In the genomic region with DNA sequence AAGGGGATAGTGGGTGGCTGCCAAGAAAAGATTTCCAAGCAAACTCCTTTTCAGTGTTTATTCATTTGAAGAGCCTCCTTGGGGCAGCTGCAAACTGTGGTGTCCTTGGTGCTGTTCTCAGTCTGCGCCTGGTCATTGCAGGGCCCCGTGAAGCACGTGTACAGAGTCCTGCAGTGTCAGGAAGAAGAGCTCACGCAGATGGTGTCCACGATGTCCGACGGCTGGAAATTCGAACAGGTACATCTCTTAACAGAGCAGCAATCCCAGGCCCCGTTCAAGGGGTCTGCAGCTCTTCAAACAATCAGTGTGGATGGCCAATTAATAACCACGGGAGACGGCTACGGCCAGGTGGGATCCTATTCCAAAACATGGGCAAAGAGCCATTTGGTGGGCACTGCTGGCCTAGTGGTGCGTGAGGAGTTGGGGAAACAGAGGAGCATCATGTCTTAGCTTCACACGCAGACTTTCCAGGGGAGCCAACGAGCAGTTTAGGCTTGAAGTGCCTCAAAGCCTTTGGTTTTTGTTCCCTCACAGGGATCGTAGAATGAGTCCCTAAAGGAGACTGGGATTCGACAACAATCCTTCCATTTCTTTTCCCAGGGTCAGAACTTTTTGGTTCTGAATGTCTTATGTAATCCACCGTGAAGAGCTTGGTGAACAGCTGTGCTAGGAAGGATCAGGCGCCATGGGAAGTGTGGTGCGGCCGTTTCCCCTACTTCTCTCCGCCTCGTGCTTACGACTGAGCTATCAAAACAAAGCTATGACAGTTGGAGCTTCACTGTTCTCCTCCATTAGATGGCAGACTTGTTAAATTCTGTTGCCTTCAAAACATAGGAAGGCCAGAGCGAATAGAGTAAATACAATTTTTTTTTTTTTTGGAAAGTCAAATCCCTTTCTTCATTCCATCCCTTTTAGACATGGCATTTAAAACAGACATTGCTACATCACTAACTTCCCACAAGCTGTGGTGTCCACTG, we compare ENCODE assay signal across 9 cellular contexts. TPM values are rescaled to one million over a fixed set of nuclear protein-coding genes. Genes with fewer than 3 reads are reported as not detected.
DNase-seq lines count a peak whose midpoint lies in the region; ATAC-seq, FAIRE-seq and TF ChIP-seq lines count a peak whose summit lies in the region.
"Had no signal": no experiment of that assay in that cellular context is flagged by ENCODE, and none has a peak within 500 bp of the region (broad histone marks: within the 10 kb centered on the region; RNA-seq: fewer than 3 reads in every experiment).

No MANE protein-coding gene starts in this region.

- TF ChIP-seq EP300 in HepG2 (IDR thresholded peaks at IDR 0.05; ENCODE audit: low read depth in 2 of 2, low read length in 2 of 2) (no peak), HepG2 (CRISPR knock-in tag; IDR thresholded peaks at IDR 0.05; ENCODE audit: borderline replicate concordance) (no peak)

- H3K9me3 ChIP-seq in HepG2 (ENCODE audit: low read length) (no peaks in the 10 kb centered on the region), upper lobe of right lung (no peaks in the 10 kb centered on the region), Karpas-422 (ENCODE audit: low read length) (no peaks in the 10 kb centered on the region)

- 89% methylated on average over 25 of the region's 25 CpGs for WGBS in HepG2 (ENCODE audit: low lambda C conversion rate)

- H3K9ac ChIP-seq in HepG2 (ENCODE audit: insufficient read depth, low read depth, low read length) (no peak overlapping the region), Karpas-422 (ENCODE audit: low read length) (no peak overlapping the region)

- no peak for TF ChIP-seq POLR2A in HepG2 (IDR thresholded peaks at IDR 0.05; ENCODE audit: insufficient read depth in 1 of 2, low read depth in 2 of 2, low read length in 2 of 2)

- H3K4me2 ChIP-seq in HepG2 (ENCODE audit: low read depth, low read length) (no peak overlapping the region), Karpas-422 (ENCODE audit: low read depth, low read length, poor library complexity, severe bottlenecking) (no peak overlapping the region)

- CTCF ChIA-PET in HepG2 (lab: Yijun Ruan, JAX; ENCODE audit: low intra/inter-chr PET ratio, low total read pairs): interaction anchor here (1.4 to 1.9 kb wide), 2 partner anchors 46 to 71 kb away, joined by 5 to 6 read pairs; no protein-coding TSS in a partner anchor

- H3K27me3 ChIP-seq in HepG2 (ENCODE audit: control insufficient read depth in 1 of 2, insufficient read depth in 2 of 2, low read length in 2 of 2) (no peaks in the 10 kb centered on the region), upper lobe of right lung (no peaks in the 10 kb centered on the region), Karpas-422 (ENCODE audit: low read length) (no peaks in the 10 kb centered on the region)

- H3K4me1 ChIP-seq in HepG2 (ENCODE audit: insufficient read depth, low read length): peaks cover 12% of the 10 kb centered on the region; the same call in 1 of the 2 replicates
- H3K4me1 ChIP-seq in upper lobe of right lung: peaks cover 11% of the 10 kb centered on the region
- H3K4me1 ChIP-seq in Karpas-422 (ENCODE audit: low read length): no peaks in the 10 kb centered on the region

- TF ChIP-seq RAD21 in HepG2 (CRISPR knock-in tag; IDR thresholded peaks at IDR 0.05): peak; percentile 61; the same call in 1 of the 2 replicates

- H3K79me2 ChIP-seq in HepG2 (ENCODE audit: insufficient read depth, low read length) (no peaks in the 10 kb centered on the region), Karpas-422 (ENCODE audit: low read length) (no peaks in the 10 kb centered on the region)

- H3K4me3 ChIP-seq in HepG2 (replicated peaks in 1 of 3; ENCODE audit: insufficient read depth in 1 of 3, low read depth in 2 of 3, low read length in 3 of 3) (no peak overlapping the region), upper lobe of right lung (no peak overlapping the region), Karpas-422 (ENCODE audit: low read length) (no peak overlapping the region)
- H3K4me3 ChIP-seq: skin epidermis had no signal

- POLR2A ChIA-PET in HepG2 (lab: Yijun Ruan, JAX): interaction anchor here (0.6 to 1.6 kb wide), 10 partner anchors 18 to 211 kb away, joined by 3 to 5 read pairs (median 3); a partner anchor contains a TSS

- H3K27ac ChIP-seq in HepG2 (ENCODE audit: extremely low read length, insufficient read depth, low read length): no peak overlapping the region
- peak overlapping the region; percentile 55 for H3K27ac ChIP-seq in upper lobe of right lung
- H3K27ac ChIP-seq in Karpas-422 (ENCODE audit: low read length): no peak overlapping the region

- DNase-seq in ELR (ENCODE audit: low read depth): peak; percentile 60
- DNase-seq in NCI-H510A (lab: John Stamatoyannopoulos, UW): peak; percentile 33
- peak; percentile 89 for DNase-seq in cerebellar cortex (ENCODE audit: low spot score)
- peak; percentile 45 for DNase-seq in HepG2 (ENCODE audit: low spot score)
- DNase-seq in upper lobe of right lung: no peak
- no peak for DNase-seq in COLO668 (lab: John Stamatoyannopoulos, UW; ENCODE audit: unreplicated experiment)
- DNase-seq in COR-L47 (lab: John Stamatoyannopoulos, UW): no peak
- no peak for DNase-seq in Karpas-422

- ATAC-seq in HepG2 (peak; percentile 76), upper lobe of right lung (peak; percentile 85)

- peak; percentile 87 for FAIRE-seq in HepG2 (lab: Jason Lieb, UNC)

- intact Hi-C loops in HepG2 (cut with micrococcal nuclease; ENCODE audit: unreplicated experiment): no loop called here
- intact Hi-C loops in upper lobe of right lung (cut with DNase I): loop anchor here (10.0 kb wide), 1 partner anchor 115 kb away; no protein-coding TSS in a partner anchor

- in situ Hi-C loops in HepG2 (cut with HindIII; ENCODE audit: extremely low pct_ligation_motif_present, low pct_unique_long_range_greater_than_20kb): no loop called here

- H2AFZ ChIP-seq in HepG2 (ENCODE audit: low read length) (no peak overlapping the region), Karpas-422 (ENCODE audit: low read length) (no peak overlapping the region)

- peaks cover 30 to 61% of the 10 kb centered on the region in 2 experiments for H3K36me3 ChIP-seq in HepG2 (replicated peaks in 1 of 2; ENCODE audit: control insufficient read depth in 1 of 2, insufficient read depth in 2 of 2, low read length in 2 of 2)
- peaks cover 55% of the 10 kb centered on the region for H3K36me3 ChIP-seq in upper lobe of right lung
- H3K36me3 ChIP-seq in Karpas-422 (ENCODE audit: insufficient read depth, low read length): peaks cover 7% of the 10 kb centered on the region

- no peaks in the 10 kb centered on the region for H4K20me1 ChIP-seq in HepG2 (ENCODE audit: insufficient read depth, low read length)
- H4K20me1 ChIP-seq in Karpas-422 (ENCODE audit: insufficient read depth, low read depth, low read length): no peaks in the 10 kb centered on the region

- no peaks in the 10 kb centered on the region for H3K9me2 ChIP-seq in Karpas-422 (replicated peaks; ENCODE audit: insufficient read depth, low read length)

- TF ChIP-seq CTCF in HepG2 (CRISPR knock-in tag; IDR thresholded peaks at IDR 0.05) (peak; percentile 73), upper lobe of right lung (IDR thresholded peaks at IDR 0.05) (peak; percentile 50)

- no TSS peak for BruUV-seq in HepG2 (replicated peaks; lab: Mats Ljungman, UMichigan)

RNA-seq across cellular contexts. Expression of a gene that starts 12.6 kb away (rescaled TPM):
- 27.5 and 28.3 TPM in 2 replicates for total RNA-seq in HepG2 (2016; rRNA removed; fragmentation: Illumina TruSeq; extraction: Trizol)
- total RNA-seq in HepG2 (2016; cell fraction: cytosol; rRNA removed; fragmentation: Illumina TruSeq; extraction: Trizol; ENCODE audit: low read depth): 3.8 and 5.6 TPM in 2 replicates
- 24.3 and 26.6 TPM in 2 replicates for total RNA-seq in HepG2 (2016; cell fraction: insoluble cytoplasmic fraction; rRNA removed; fragmentation: Illumina TruSeq; extraction: Trizol)
- 15.3 and 15.8 TPM in 2 replicates for total RNA-seq in HepG2 (2016; cell fraction: membrane; rRNA removed; fragmentation: Illumina TruSeq; extraction: Trizol)
- 16.1 TPM in 2 replicates for total RNA-seq in HepG2 (2016; cell fraction: nucleus; rRNA removed; fragmentation: Illumina TruSeq; extraction: Trizol)
- polyA plus RNA-seq in HepG2 (2011; rRNA removed): 32.6 and 35.2 TPM in 2 replicates
- polyA plus RNA-seq in HepG2 (2011; cell fraction: cytosol; rRNA removed): 26.2 and 29.9 TPM in 2 replicates
- polyA plus RNA-seq in HepG2 (2011; cell fraction: nucleus; rRNA removed): 26.6 and 29.2 TPM in 2 replicates
- polyA plus RNA-seq in HepG2 (2012): 15.9 and 21.3 TPM in 2 replicates
- polyA plus RNA-seq in HepG2 (2016; cell fraction: cytosol; fragmentation: Illumina TruSeq; extraction: Trizol; ENCODE audit: low read depth): 2.8 and 2.9 TPM in 2 replicates
- polyA plus RNA-seq in HepG2 (2016; cell fraction: insoluble cytoplasmic fraction; fragmentation: Illumina TruSeq; extraction: Trizol; ENCODE audit: low read depth): 23.4 and 28.3 TPM in 2 replicates
- polyA plus RNA-seq in HepG2 (2016; cell fraction: membrane; fragmentation: Illumina TruSeq; extraction: Trizol; ENCODE audit: low read depth): 9.8 and 10.2 TPM in 2 replicates
- polyA plus RNA-seq in HepG2 (2016; cell fraction: nucleus; fragmentation: Illumina TruSeq; extraction: Trizol; ENCODE audit: insufficient read depth, low read depth): 26.8 and 29.5 TPM in 2 replicates
- 25.3 and 27.5 TPM in 2 replicates for polyA minus RNA-seq in HepG2 (2011; rRNA and poly(A)+ RNA removed; ENCODE audit: low replicate concordance)
- polyA minus RNA-seq in HepG2 (2011; cell fraction: cytosol; rRNA and poly(A)+ RNA removed): 11.1 and 12.5 TPM in 2 replicates
- 9.7 and 12.8 TPM in 2 replicates for polyA minus RNA-seq in HepG2 (2011; cell fraction: nucleus; rRNA and poly(A)+ RNA removed)
- total RNA-seq in upper lobe of right lung: 25.3 TPM
- 21.0 and 24.7 TPM in 2 replicates for total RNA-seq in Karpas-422 (2014; rRNA removed; shearing (Covaris generic); ENCODE audit: low replicate concordance)

RNA-seq across cellular contexts. Expression of a gene that starts 12.9 kb away (rescaled TPM):
- 428 and 565 TPM in 2 replicates for total RNA-seq in HepG2 (2016; rRNA removed; fragmentation: Illumina TruSeq; extraction: Trizol)
- total RNA-seq in HepG2 (2016; cell fraction: cytosol; rRNA removed; fragmentation: Illumina TruSeq; extraction: Trizol; ENCODE audit: low read depth): 145 and 147 TPM in 2 replicates
- 423 and 597 TPM in 2 replicates for total RNA-seq in HepG2 (2016; cell fraction: insoluble cytoplasmic fraction; rRNA removed; fragmentation: Illumina TruSeq; extraction: Trizol)
- 127 and 132 TPM in 2 replicates for total RNA-seq in HepG2 (2016; cell fraction: membrane; rRNA removed; fragmentation: Illumina TruSeq; extraction: Trizol)
- 130 and 138 TPM in 2 replicates for total RNA-seq in HepG2 (2016; cell fraction: nucleus; rRNA removed; fragmentation: Illumina TruSeq; extraction: Trizol)
- polyA plus RNA-seq in HepG2 (2011; rRNA removed): 151 and 158 TPM in 2 replicates
- polyA plus RNA-seq in HepG2 (2011; cell fraction: cytosol; rRNA removed): 234 and 269 TPM in 2 replicates
- polyA plus RNA-seq in HepG2 (2011; cell fraction: nucleus; rRNA removed): 56.2 and 75.0 TPM in 2 replicates
- 326 and 491 TPM in 2 replicates for polyA plus RNA-seq in HepG2 (2012)
- 154 and 165 TPM in 2 replicates for polyA plus RNA-seq in HepG2 (2016; cell fraction: cytosol; fragmentation: Illumina TruSeq; extraction: Trizol; ENCODE audit: low read depth)
- 570 and 628 TPM in 2 replicates for polyA plus RNA-seq in HepG2 (2016; cell fraction: insoluble cytoplasmic fraction; fragmentation: Illumina TruSeq; extraction: Trizol; ENCODE audit: low read depth)
- 119 and 124 TPM in 2 replicates for polyA plus RNA-seq in HepG2 (2016; cell fraction: membrane; fragmentation: Illumina TruSeq; extraction: Trizol; ENCODE audit: low read depth)
- 239 and 245 TPM in 2 replicates for polyA plus RNA-seq in HepG2 (2016; cell fraction: nucleus; fragmentation: Illumina TruSeq; extraction: Trizol; ENCODE audit: insufficient read depth, low read depth)
- 144 and 283 TPM in 2 replicates for polyA minus RNA-seq in HepG2 (2011; rRNA and poly(A)+ RNA removed; ENCODE audit: low replicate concordance)
- polyA minus RNA-seq in HepG2 (2011; cell fraction: cytosol; rRNA and poly(A)+ RNA removed): 85.5 and 89.1 TPM in 2 replicates
- polyA minus RNA-seq in HepG2 (2011; cell fraction: nucleus; rRNA and poly(A)+ RNA removed): 33.7 and 56.1 TPM in 2 replicates
- 155 TPM for total RNA-seq in upper lobe of right lung
- total RNA-seq in Karpas-422 (2014; rRNA removed; shearing (Covaris generic); ENCODE audit: low replicate concordance): 186 and 187 TPM in 2 replicates

RNA-seq across cellular contexts. Expression of a gene that starts 28.1 kb away (rescaled TPM):
- total RNA-seq in HepG2 (2016; rRNA removed; fragmentation: Illumina TruSeq; extraction: Trizol): 0.42 and 0.69 TPM in 2 replicates
- 0.20 TPM in 1 of 2 replicates, not detected in the other for total RNA-seq in HepG2 (2016; cell fraction: cytosol; rRNA removed; fragmentation: Illumina TruSeq; extraction: Trizol; ENCODE audit: low read depth)
- 0.18 and 0.41 TPM in 2 replicates for total RNA-seq in HepG2 (2016; cell fraction: insoluble cytoplasmic fraction; rRNA removed; fragmentation: Illumina TruSeq; extraction: Trizol)
- 0.41 and 0.56 TPM in 2 replicates for total RNA-seq in HepG2 (2016; cell fraction: membrane; rRNA removed; fragmentation: Illumina TruSeq; extraction: Trizol)
- total RNA-seq in HepG2 (2016; cell fraction: nucleus; rRNA removed; fragmentation: Illumina TruSeq; extraction: Trizol): 0.50 and 0.63 TPM in 2 replicates
- 5.6 and 10.9 TPM in 2 replicates for polyA plus RNA-seq in HepG2 (2011; rRNA removed)
- polyA plus RNA-seq in HepG2 (2011; cell fraction: cytosol; rRNA removed): 5.4 and 6.9 TPM in 2 replicates
- polyA plus RNA-seq in HepG2 (2011; cell fraction: nucleus; rRNA removed): 29.9 and 34.7 TPM in 2 replicates
- 2.2 and 2.9 TPM in 2 replicates for polyA plus RNA-seq in HepG2 (2012)
- polyA plus RNA-seq in HepG2 (2016; cell fraction: cytosol; fragmentation: Illumina TruSeq; extraction: Trizol; ENCODE audit: low read depth): 0.05 and 0.19 TPM in 2 replicates
- 0.27 and 0.41 TPM in 2 replicates for polyA plus RNA-seq in HepG2 (2016; cell fraction: insoluble cytoplasmic fraction; fragmentation: Illumina TruSeq; extraction: Trizol; ENCODE audit: low read depth)
- 0.14 and 0.18 TPM in 2 replicates for polyA plus RNA-seq in HepG2 (2016; cell fraction: membrane; fragmentation: Illumina TruSeq; extraction: Trizol; ENCODE audit: low read depth)
- 0.77 and 1.00 TPM in 2 replicates for polyA plus RNA-seq in HepG2 (2016; cell fraction: nucleus; fragmentation: Illumina TruSeq; extraction: Trizol; ENCODE audit: insufficient read depth, low read depth)
- 20.1 and 31.6 TPM in 2 replicates for polyA minus RNA-seq in HepG2 (2011; rRNA and poly(A)+ RNA removed; ENCODE audit: low replicate concordance)
- polyA minus RNA-seq in HepG2 (2011; cell fraction: cytosol; rRNA and poly(A)+ RNA removed): 4.4 and 5.7 TPM in 2 replicates
- polyA minus RNA-seq in HepG2 (2011; cell fraction: nucleus; rRNA and poly(A)+ RNA removed): 7.1 and 7.5 TPM in 2 replicates
- 40.5 TPM for total RNA-seq in upper lobe of right lung
- total RNA-seq in Karpas-422 (2014; rRNA removed; shearing (Covaris generic); ENCODE audit: low replicate concordance): not detected in 2 replicates

RNA-seq across cellular contexts. Expression of a gene that starts 47.2 kb away (rescaled TPM):
- 68.9 and 101 TPM in 2 replicates for total RNA-seq in HepG2 (2016; rRNA removed; fragmentation: Illumina TruSeq; extraction: Trizol)
- total RNA-seq in HepG2 (2016; cell fraction: cytosol; rRNA removed; fragmentation: Illumina TruSeq; extraction: Trizol; ENCODE audit: low read depth): 22.8 and 26.1 TPM in 2 replicates
- 68.9 and 107 TPM in 2 replicates for total RNA-seq in HepG2 (2016; cell fraction: insoluble cytoplasmic fraction; rRNA removed; fragmentation: Illumina TruSeq; extraction: Trizol)
- 25.3 and 26.8 TPM in 2 replicates for total RNA-seq in HepG2 (2016; cell fraction: membrane; rRNA removed; fragmentation: Illumina TruSeq; extraction: Trizol)
- total RNA-seq in HepG2 (2016; cell fraction: nucleus; rRNA removed; fragmentation: Illumina TruSeq; extraction: Trizol): 19.6 and 20.1 TPM in 2 replicates
- polyA plus RNA-seq in HepG2 (2011; rRNA removed): 39.7 and 44.9 TPM in 2 replicates
- 48.5 and 51.2 TPM in 2 replicates for polyA plus RNA-seq in HepG2 (2011; cell fraction: cytosol; rRNA removed)
- 12.5 and 12.9 TPM in 2 replicates for polyA plus RNA-seq in HepG2 (2011; cell fraction: nucleus; rRNA removed)
- polyA plus RNA-seq in HepG2 (2012): 31.5 and 33.0 TPM in 2 replicates
- polyA plus RNA-seq in HepG2 (2016; cell fraction: cytosol; fragmentation: Illumina TruSeq; extraction: Trizol; ENCODE audit: low read depth): 17.5 and 19.1 TPM in 2 replicates
- polyA plus RNA-seq in HepG2 (2016; cell fraction: insoluble cytoplasmic fraction; fragmentation: Illumina TruSeq; extraction: Trizol; ENCODE audit: low read depth): 94.5 and 112 TPM in 2 replicates
- polyA plus RNA-seq in HepG2 (2016; cell fraction: membrane; fragmentation: Illumina TruSeq; extraction: Trizol; ENCODE audit: low read depth): 18.1 and 20.4 TPM in 2 replicates
- 39.1 and 44.7 TPM in 2 replicates for polyA plus RNA-seq in HepG2 (2016; cell fraction: nucleus; fragmentation: Illumina TruSeq; extraction: Trizol; ENCODE audit: insufficient read depth, low read depth)
- polyA minus RNA-seq in HepG2 (2011; rRNA and poly(A)+ RNA removed; ENCODE audit: low replicate concordance): 22.4 and 24.3 TPM in 2 replicates
- 14.2 and 15.5 TPM in 2 replicates for polyA minus RNA-seq in HepG2 (2011; cell fraction: cytosol; rRNA and poly(A)+ RNA removed)
- polyA minus RNA-seq in HepG2 (2011; cell fraction: nucleus; rRNA and poly(A)+ RNA removed): 6.1 and 8.4 TPM in 2 replicates
- total RNA-seq in upper lobe of right lung: 21.6 TPM
- 33.8 and 34.6 TPM in 2 replicates for total RNA-seq in Karpas-422 (2014; rRNA removed; shearing (Covaris generic); ENCODE audit: low replicate concordance)

RNA-seq across cellular contexts. Expression of a gene that starts 50.1 kb away (rescaled TPM):
- total RNA-seq in HepG2 (2016; rRNA removed; fragmentation: Illumina TruSeq; extraction: Trizol) (4.2 and 4.4 TPM in 2 replicates), upper lobe of right lung (18.0 TPM)
- total RNA-seq in HepG2 (2016; cell fraction: cytosol; rRNA removed; fragmentation: Illumina TruSeq; extraction: Trizol; ENCODE audit: low read depth): 1.8 TPM in 2 replicates
- total RNA-seq in HepG2 (2016; cell fraction: insoluble cytoplasmic fraction; rRNA removed; fragmentation: Illumina TruSeq; extraction: Trizol): 4.1 and 4.5 TPM in 2 replicates
- total RNA-seq in HepG2 (2016; cell fraction: membrane; rRNA removed; fragmentation: Illumina TruSeq; extraction: Trizol): 3.8 and 4.0 TPM in 2 replicates
- 3.8 and 3.9 TPM in 2 replicates for total RNA-seq in HepG2 (2016; cell fraction: nucleus; rRNA removed; fragmentation: Illumina TruSeq; extraction: Trizol)
- polyA plus RNA-seq in HepG2 (2011; rRNA removed): 3.9 and 5.1 TPM in 2 replicates
- 4.8 TPM in 2 replicates for polyA plus RNA-seq in HepG2 (2011; cell fraction: cytosol; rRNA removed)
- polyA plus RNA-seq in HepG2 (2011; cell fraction: nucleus; rRNA removed): 6.2 and 6.9 TPM in 2 replicates
- polyA plus RNA-seq in HepG2 (2012): 6.6 and 10.2 TPM in 2 replicates
- 2.1 and 2.2 TPM in 2 replicates for polyA plus RNA-seq in HepG2 (2016; cell fraction: cytosol; fragmentation: Illumina TruSeq; extraction: Trizol; ENCODE audit: low read depth)
- 8.6 and 11.0 TPM in 2 replicates for polyA plus RNA-seq in HepG2 (2016; cell fraction: insoluble cytoplasmic fraction; fragmentation: Illumina TruSeq; extraction: Trizol; ENCODE audit: low read depth)
- polyA plus RNA-seq in HepG2 (2016; cell fraction: membrane; fragmentation: Illumina TruSeq; extraction: Trizol; ENCODE audit: low read depth): 4.0 and 4.8 TPM in 2 replicates
- 7.7 and 8.7 TPM in 2 replicates for polyA plus RNA-seq in HepG2 (2016; cell fraction: nucleus; fragmentation: Illumina TruSeq; extraction: Trizol; ENCODE audit: insufficient read depth, low read depth)
- polyA minus RNA-seq in HepG2 (2011; rRNA and poly(A)+ RNA removed; ENCODE audit: low replicate concordance): 9.1 and 17.2 TPM in 2 replicates
- 4.5 and 4.6 TPM in 2 replicates for polyA minus RNA-seq in HepG2 (2011; cell fraction: cytosol; rRNA and poly(A)+ RNA removed)
- polyA minus RNA-seq in HepG2 (2011; cell fraction: nucleus; rRNA and poly(A)+ RNA removed): 7.9 and 8.1 TPM in 2 replicates
- 6.1 and 12.8 TPM in 2 replicates for total RNA-seq in Karpas-422 (2014; rRNA removed; shearing (Covaris generic); ENCODE audit: low replicate concordance)

Comparison
In these comparisons a context has a peak if more than half of its experiments do, and no peak if none do; other contexts are left out.
1. DNase-seq: peak in ELR (single experiment), NCI-H510A (single experiment), cerebellar cortex (single experiment) and HepG2 (single experiment); none in upper lobe of right lung (single experiment), COLO668 (single experiment), COR-L47 (single experiment) and Karpas-422 (single experiment).
2. RNA of a gene that starts 28.1 kb away (total RNA-seq): 40.5 TPM in upper lobe of right lung (single experiment); 0.18 to 0.69 TPM in HepG2 and not detected in Karpas-422; every median in the first group is over 10 times any median in the second.